Comparison of ENCODE assay signal across 16 cellular contexts in genomic region chr6:78832091-78832808, GRCh38. TPM values are rescaled to one million over a fixed set of nuclear protein-coding genes. Genes with fewer than 3 reads are reported as not detected.
DNase-seq lines count a peak whose midpoint lies in the region; ATAC-seq and TF ChIP-seq lines count a peak whose summit lies in the region.
"Had no signal": no experiment of that assay in that cellular context is flagged by ENCODE, and none has a peak within 500 bp of the region (broad histone marks: within the 10 kb centered on the region; RNA-seq: fewer than 3 reads in every experiment).

No MANE protein-coding gene starts in this region.

- DNase-seq in LHCN-M2 (ENCODE audit: low read depth) (peak; percentile 15), midbrain (lab: John Stamatoyannopoulos, UW) (peak; percentile 2), HT-29 (ENCODE audit: low spot score) (no peak), NCI-H187 treated with DMSO at 0.1 percent for 48 hours (lab: John Stamatoyannopoulos, UW) (no peak), NCI-H2081 (lab: John Stamatoyannopoulos, UW) (no peak)
- DNase-seq in T-helper 2 cell treated with Interferon-gamma antibody and Interleukin-4, amounts not matched to agents 5 μg/mL and 100 μg/mL, for 36 hours (ENCODE audit: low spot score): no peak
- DNase-seq: activated CD4-positive, alpha-beta memory T cell treated with anti-CD3 and anti-CD28 coated beads for 36 hours; activated naive CD8-positive, alpha-beta T cell treated with anti-CD3 and anti-CD28 coated beads, Interleukin-2, amount 50 U/mL, for 24 hours; COR-L47; HCEC 1CT; stimulated activated CD4-positive, alpha-beta T cell treated with anti-CD3 and anti-CD28 coated beads, Interleukin-4, amount 100 ng/mL, for 1 hour; upper lobe of left lung had no signal

- POLR2A ChIA-PET in HEK293 (lab: Yijun Ruan, JAX): no interaction called here

- no peaks in the 10 kb centered on the region for H3K36me3 ChIP-seq in HEK293 (ENCODE audit: control insufficient read depth in 2 of 2, insufficient read depth in 1 of 2, low read length in 2 of 2)
- H3K36me3 ChIP-seq: upper lobe of left lung had no signal

- peak; percentile 48 for ATAC-seq in GM18873 (IDR thresholded peaks at IDR 0.05; ENCODE audit: low FRiP score, unreplicated experiment)
- ATAC-seq: activated naive CD8-positive, alpha-beta T cell treated with anti-CD3 and anti-CD28 coated beads, Interleukin-2, amount 50 U/mL, for 24 hours had no signal

- H3K27me3 Mint-ChIP-seq in T-helper 2 cell treated with Interferon-gamma antibody and Interleukin-4, amounts not matched to agents 5 μg/mL and 100 μg/mL, for 36 hours (ENCODE audit: low read depth): peaks cover 2% of the 10 kb centered on the region

- H3K4me1 Mint-ChIP-seq in T-helper 2 cell treated with Interferon-gamma antibody and Interleukin-4, amounts not matched to agents 5 μg/mL and 100 μg/mL, for 36 hours (ENCODE audit: low read depth): no peaks in the 10 kb centered on the region
- H3K4me1 Mint-ChIP-seq: activated naive CD8-positive, alpha-beta T cell treated with anti-CD3 and anti-CD28 coated beads, Interleukin-2, amount 50 U/mL, for 24 hours had no signal

- no peaks in the 10 kb centered on the region for H3K9me3 Mint-ChIP-seq in T-helper 2 cell treated with Interferon-gamma antibody and Interleukin-4, amounts not matched to agents 5 μg/mL and 100 μg/mL, for 36 hours
- H3K9me3 Mint-ChIP-seq: activated CD4-positive, alpha-beta memory T cell treated with anti-CD3 and anti-CD28 coated beads for 36 hours; activated naive CD8-positive, alpha-beta T cell treated with anti-CD3 and anti-CD28 coated beads, Interleukin-2, amount 50 U/mL, for 24 hours had no signal

- no peaks in the 10 kb centered on the region for H3K9me3 ChIP-seq in HEK293 (ENCODE audit: control insufficient read depth, insufficient read depth, low read depth, low read length)
- H3K9me3 ChIP-seq: upper lobe of left lung had no signal

- H3K4me3 ChIP-seq in HEK293 (ENCODE audit: low read depth, low read length): no peak overlapping the region
- H3K4me3 ChIP-seq: SK-N-MC, upper lobe of left lung had no signal

- H3K36me3 Mint-ChIP-seq in T-helper 2 cell treated with Interferon-gamma antibody and Interleukin-4, amounts not matched to agents 5 μg/mL and 100 μg/mL, for 36 hours (ENCODE audit: low read depth): no peaks in the 10 kb centered on the region
- H3K36me3 Mint-ChIP-seq: activated CD4-positive, alpha-beta memory T cell treated with anti-CD3 and anti-CD28 coated beads for 36 hours had no signal

- no peak overlapping the region for H3K27ac Mint-ChIP-seq in T-helper 2 cell treated with Interferon-gamma antibody and Interleukin-4, amounts not matched to agents 5 μg/mL and 100 μg/mL, for 36 hours
- H3K27ac Mint-ChIP-seq: activated CD4-positive, alpha-beta memory T cell treated with anti-CD3 and anti-CD28 coated beads for 36 hours; activated naive CD8-positive, alpha-beta T cell treated with anti-CD3 and anti-CD28 coated beads, Interleukin-2, amount 50 U/mL, for 24 hours had no signal

- no peak overlapping the region for H3K27ac ChIP-seq in HEK293 (ENCODE audit: extremely low read depth, low read depth, low read length)
- H3K27ac ChIP-seq: epithelial cell of prostate, SK-N-MC, upper lobe of left lung had no signal

- no peak overlapping the region for H3K4me3 Mint-ChIP-seq in T-helper 2 cell treated with Interferon-gamma antibody and Interleukin-4, amounts not matched to agents 5 μg/mL and 100 μg/mL, for 36 hours
- H3K4me3 Mint-ChIP-seq: activated CD4-positive, alpha-beta memory T cell treated with anti-CD3 and anti-CD28 coated beads for 36 hours; activated naive CD8-positive, alpha-beta T cell treated with anti-CD3 and anti-CD28 coated beads, Interleukin-2, amount 50 U/mL, for 24 hours had no signal

- CTCF ChIA-PET in HEK293 (lab: Yijun Ruan, JAX): interaction anchor here (0.6 to 0.7 kb wide), 2 partner anchors 564 to 570 kb away, joined by 3 read pairs; no protein-coding TSS in a partner anchor

- no peaks in the 10 kb centered on the region for H3K4me1 ChIP-seq in HEK293 (ENCODE audit: control insufficient read depth, insufficient read depth, low read length)

- no peak for TF ChIP-seq CTCF in HEK293 (tag by site-specific recombination; IDR thresholded peaks at IDR 0.05)

TF ChIP-seq in HEK293, 187 proteins besides CTCF, POLR2A, EP300 and RAD21:
- TF ChIP-seq ZNF140 (tag by site-specific recombination; IDR thresholded peaks at IDR 0.05) (no peak), SCRT2 (tag by site-specific recombination; IDR thresholded peaks at IDR 0.05) (peak; percentile 35; the same call in 1 of the 2 replicates)
TF ChIP-seq in HEK293: peak in this region for 1.

RNA-seq across cellular contexts. Expression of gene IRAK1BP1, which starts 35.1 kb away (rescaled TPM):
- total RNA-seq in LHCN-M2 (2014; rRNA removed): 3.4 and 4.0 TPM in 2 replicates
- 1.3 TPM for polyA plus RNA-seq in LHCN-M2 (2012)
- total RNA-seq in HT-29 (2014; rRNA removed; shearing (Covaris generic)): 0.28 and 0.42 TPM in 2 replicates

Comparison
In these comparisons a context has a peak if more than half of its experiments do, and no peak if none do; other contexts are left out.
1. DNase-seq: peak in LHCN-M2 (single experiment) and midbrain (single experiment); none in HT-29 (single experiment), T-helper 2 cell treated with Interferon-gamma antibody and Interleukin-4, amounts not matched to agents 5 μg/mL and 100 μg/mL, for 36 hours (single experiment), NCI-H187 treated with DMSO at 0.1 percent for 48 hours (single experiment) and NCI-H2081 (0 of 2).